8 cellular contexts compared by ENCODE assay signal in genomic region chr1:248825909-248826760, GRCh38.
DNase-seq lines count a peak whose midpoint lies in the region; ATAC-seq lines count a peak whose summit lies in the region.

Gene SH3BP5L (minus strand): TSS chr1:248825915. CDS start chr1:248824935, 980 bp downstream.

- DNase-seq in COLO668 (lab: John Stamatoyannopoulos, UW; ENCODE audit: unreplicated experiment) (peak; percentile 95), HS-5 (ENCODE audit: low read depth) (peak; percentile 95), NK-92 (lab: John Stamatoyannopoulos, UW; ENCODE audit: unreplicated experiment) (peak; percentile 26), medulla oblongata (ENCODE audit: extremely low spot score) (peak; percentile 99)
- peak; percentile 72 to 82 for DNase-seq in activated CD8-positive, alpha-beta memory T cell treated with anti-CD3 and anti-CD28 coated beads for 1 hour (ENCODE audit: extremely low read depth in 1 of 2, low read depth in 1 of 2)
- peak; percentile 86 for DNase-seq in effector CD4-positive, alpha-beta T cell
- DNase-seq in stimulated activated CD8-positive, alpha-beta memory T cell treated with anti-CD3 and anti-CD28 coated beads, Interleukin-12 subunit alpha, Interleukin-12 subunit beta, amount 100 ng/mL, for 1 hour (ENCODE audit: low read depth) = peak; percentile 86

- peak; percentile 94 for ATAC-seq in GM19468 (IDR thresholded peaks at IDR 0.05; ENCODE audit: extremely low read depth, unreplicated experiment)

Comparison
In these comparisons a context has a peak if more than half of its experiments do, and no peak if none do; other contexts are left out.
1. Peak in every context shown above with its lines: DNase-seq and ATAC-seq.
2. DNase-seq: peak in every context shown above with its lines; median percentile 99 in medulla oblongata; 95 in COLO668; 95 in HS-5; 86 in effector CD4-positive, alpha-beta T cell; 86 in stimulated activated CD8-positive, alpha-beta memory T cell treated with anti-CD3 and anti-CD28 coated beads, Interleukin-12 subunit alpha, Interleukin-12 subunit beta, amount 100 ng/mL, for 1 hour; 77 in activated CD8-positive, alpha-beta memory T cell treated with anti-CD3 and anti-CD28 coated beads for 1 hour; 26 in NK-92.